8 cellular contexts compared by ENCODE assay signal in genomic region chr1:228101994-228102790, GRCh38. TPM values are rescaled to one million over a fixed set of nuclear protein-coding genes. Genes with fewer than 3 reads are reported as not detected.
A peak's percentile ranks its signal among the peaks of the same experiment; 100 is the strongest.
DNase-seq lines count a peak whose midpoint lies in the region; ATAC-seq, FAIRE-seq and TF ChIP-seq lines count a peak whose summit lies in the region.

No MANE protein-coding gene starts in this region.

- TF ChIP-seq RAD21 in A549 (conservative IDR thresholded peaks at IDR 0.05 in 1 of 2, IDR thresholded peaks at IDR 0.05 in 1 of 2) = no peak

- peaks cover 6% of the 10 kb centered on the region for H3K4me1 Mint-ChIP-seq in activated naive CD8-positive, alpha-beta T cell treated with anti-CD3 and anti-CD28 coated beads for 36 hours

- no peaks in the 10 kb centered on the region for H3K9me3 Mint-ChIP-seq in activated naive CD8-positive, alpha-beta T cell treated with anti-CD3 and anti-CD28 coated beads for 36 hours

- POLR2A ChIA-PET in A549 (lab: Yijun Ruan, JAX) = interaction anchor here (0.8 kb wide), 1 partner anchor 20 kb away, joined by 3 read pairs; the partner anchor contains the start of gene ARF1
- POLR2A ChIA-PET in RWPE1 (lab: Yijun Ruan, JAX; ENCODE audit: low non-redundant PET) = no interaction called here

- H3K4me2 ChIP-seq in A549 = peak overlapping the region; percentile 84

- peaks cover 10% of the 10 kb centered on the region; the same call in 2 of the 3 replicates for H3K4me1 ChIP-seq in A549

- FAIRE-seq in A549 (lab: Jason Lieb, UNC) = no peak

- 5% methylated on average over 11 of the region's 73 CpGs for WGBS in A549 (ENCODE audit: missing lambda C conversion rate)

- H3K27me3 Mint-ChIP-seq in activated naive CD8-positive, alpha-beta T cell treated with anti-CD3 and anti-CD28 coated beads for 36 hours = no peaks in the 10 kb centered on the region

- H3K27ac Mint-ChIP-seq in activated naive CD8-positive, alpha-beta T cell treated with anti-CD3 and anti-CD28 coated beads for 36 hours = peak overlapping the region; percentile 62

- no peaks in the 10 kb centered on the region for H3K9me3 ChIP-seq in A549

- TF ChIP-seq CTCF in A549 (IDR thresholded peaks at IDR 0.05) (peak; percentile 8; the same call in 1 of the 3 replicates), GM13977 (IDR thresholded peaks at IDR 0.05; ENCODE audit: extremely low read depth, insufficient read depth, missing control alignments) (peak; percentile 55), RWPE1 (conservative IDR thresholded peaks at IDR 0.05; ENCODE audit: low read depth) (no peak; the same call in 1 of the 2 replicates)

- peak overlapping the region; percentile 93 for H3K4me3 ChIP-seq in A549
- H3K4me3 ChIP-seq in iPS-11a (ENCODE audit: low read depth, low read length) = peak overlapping the region; percentile 77
- peak overlapping the region; percentile 80 to 99 (median 88) for H3K4me3 ChIP-seq in skin epidermis

- in situ Hi-C loops in GM13977 (cut with MboI; ENCODE audit: low pct_unique_long_range_greater_than_20kb, low sequenced_read_pairs, unreplicated experiment) = no loop called here

- no peak for TF ChIP-seq POLR2A in A549 (IDR thresholded peaks at IDR 0.05; ENCODE audit: low read length)

- TF ChIP-seq EP300 in A549 (IDR thresholded peaks at IDR 0.05) = no peak

- DNase-seq in A549 (ENCODE audit: low read depth in 1 of 2, low spot score in 1 of 2) = peak; percentile 55 to 76
- DNase-seq in GM13977 (ENCODE audit: low spot score) = peak; percentile 82
- no peak for DNase-seq in RWPE1 (ENCODE audit: low spot score)
- peak; percentile 69 for DNase-seq in activated naive CD8-positive, alpha-beta T cell treated with anti-CD3 and anti-CD28 coated beads for 36 hours
- no peak for DNase-seq in MV-4-11 (lab: John Stamatoyannopoulos, UW)

- H3K36me3 Mint-ChIP-seq in activated naive CD8-positive, alpha-beta T cell treated with anti-CD3 and anti-CD28 coated beads for 36 hours = peaks cover 27% of the 10 kb centered on the region

- peak overlapping the region; percentile 92 for H3K4me3 Mint-ChIP-seq in activated naive CD8-positive, alpha-beta T cell treated with anti-CD3 and anti-CD28 coated beads for 36 hours

- peak; percentile 44 to 69 for ATAC-seq in A549
- peak; percentile 18 for ATAC-seq in HG03103 (IDR thresholded peaks at IDR 0.05; ENCODE audit: low read depth, unreplicated experiment)

- CTCF ChIA-PET in A549 (lab: Yijun Ruan, JAX) = interaction anchor here (0.9 to 1.2 kb wide), 4 partner anchors 10 to 103 kb away, joined by 3 to 6 read pairs (median 4); no protein-coding TSS in a partner anchor
- CTCF ChIA-PET in RWPE1 (lab: Yijun Ruan, JAX) = interaction anchor here (0.6 to 1.4 kb wide), 3 partner anchors 11 to 103 kb away, joined by 3 to 9 read pairs (median 6); no protein-coding TSS in a partner anchor

- H3K27ac ChIP-seq in A549 (peak overlapping the region; percentile 85 to 91), RWPE1 (peak overlapping the region; percentile 84), skin epidermis (peak overlapping the region; percentile 45 to 95 (median 87))

TF ChIP-seq in A549, 52 proteins besides CTCF, POLR2A, EP300 and RAD21:
- TF ChIP-seq ZNF302 (CRISPR knock-in tag; IDR thresholded peaks at IDR 0.05) = no peak
- no peak for TF ChIP-seq JUN (IDR thresholded peaks at IDR 0.05)
- no peak for TF ChIP-seq HDAC2 (IDR thresholded peaks at IDR 0.05)
- 0 out of 2 replicates have a peak, but pooled peaks have one; percentile 4 for TF ChIP-seq MAX (IDR thresholded peaks at IDR 0.05)
- no peak for TF ChIP-seq KDM1A (IDR thresholded peaks at IDR 0.05; ENCODE audit: low read depth)
- TF ChIP-seq ZC3H11A (IDR thresholded peaks at IDR 0.05) = no peak
- TF ChIP-seq NFE2L2 (conservative IDR thresholded peaks at IDR 0.05; ENCODE audit: low read length) = no peak
- TF ChIP-seq RCOR1 (IDR thresholded peaks at IDR 0.05; ENCODE audit: low read depth, low read length) = no peak
- TF ChIP-seq EHMT2 (IDR thresholded peaks at IDR 0.05; ENCODE audit: low read depth) = no peak
TF ChIP-seq in A549: peak in this region for 1.

RNA-seq across cellular contexts. Expression of gene C1orf35, which starts 0.9 kb away (rescaled TPM):
- polyA plus RNA-seq in A549 (2011; rRNA removed) = 8.2 and 9.8 TPM in 2 replicates
- polyA plus RNA-seq in A549 (2012; cell fraction: cytosol; rRNA removed) = 43.1 and 47.3 TPM in 2 replicates
- polyA plus RNA-seq in A549 (2012; cell fraction: nucleus; rRNA removed) = 85.5 and 97.7 TPM in 2 replicates
- 27.3 to 29.0 TPM (median 28.9 TPM) in 3 replicates for polyA plus RNA-seq in A549 (2017; fragmentation: RNase III; extraction: RNeasy Plus Mini Kit Qiagen cat#74134 plus additional on column Dnase treatment)
- 0.99 and 1.6 TPM in 2 replicates for polyA minus RNA-seq in A549 (2011; rRNA and poly(A)+ RNA removed)
- 10 to 100 TPM; 24.4 to 26.1 TPM for total RNA-seq in activated naive CD8-positive, alpha-beta T cell treated with anti-CD3 and anti-CD28 coated beads for 36 hours

RNA-seq across cellular contexts. Expression of gene MRPL55, which starts 6.9 kb away (rescaled TPM):
- polyA plus RNA-seq in A549 (2011; rRNA removed) = 54.2 and 59.7 TPM in 2 replicates
- 174 and 197 TPM in 2 replicates for polyA plus RNA-seq in A549 (2012; cell fraction: cytosol; rRNA removed)
- 155 and 261 TPM in 2 replicates for polyA plus RNA-seq in A549 (2012; cell fraction: nucleus; rRNA removed)
- polyA plus RNA-seq in A549 (2017; fragmentation: RNase III; extraction: RNeasy Plus Mini Kit Qiagen cat#74134 plus additional on column Dnase treatment) = 74.2 to 80.0 TPM (median 75.6 TPM) in 3 replicates
- 26.8 and 28.5 TPM in 2 replicates for polyA minus RNA-seq in A549 (2011; rRNA and poly(A)+ RNA removed)
- total RNA-seq in activated naive CD8-positive, alpha-beta T cell treated with anti-CD3 and anti-CD28 coated beads for 36 hours = 10 to 100 TPM; 75.0 to 82.4 TPM

RNA-seq across cellular contexts. Expression of gene ARF1, which starts 19.7 kb away (rescaled TPM):
- polyA plus RNA-seq in A549 (2011; rRNA removed) = 333 and 376 TPM in 2 replicates
- 669 and 696 TPM in 2 replicates for polyA plus RNA-seq in A549 (2012; cell fraction: cytosol; rRNA removed)
- polyA plus RNA-seq in A549 (2012; cell fraction: nucleus; rRNA removed) = 541 and 746 TPM in 2 replicates
- 297 to 313 TPM (median 308 TPM) in 3 replicates for polyA plus RNA-seq in A549 (2017; fragmentation: RNase III; extraction: RNeasy Plus Mini Kit Qiagen cat#74134 plus additional on column Dnase treatment)
- 582 and 626 TPM in 2 replicates for polyA minus RNA-seq in A549 (2011; rRNA and poly(A)+ RNA removed)
- 100 to 1,000 TPM; 342 to 350 TPM for total RNA-seq in activated naive CD8-positive, alpha-beta T cell treated with anti-CD3 and anti-CD28 coated beads for 36 hours

RNA-seq across cellular contexts. Expression of gene GUK1, which starts 37.9 kb away (rescaled TPM):
- polyA plus RNA-seq in A549 (2011; rRNA removed) (65.2 and 88.9 TPM in 2 replicates), A549 (2017; fragmentation: RNase III; extraction: RNeasy Plus Mini Kit Qiagen cat#74134 plus additional on column Dnase treatment) (106 to 109 TPM (median 107 TPM) in 3 replicates)
- polyA plus RNA-seq in A549 (2012; cell fraction: cytosol; rRNA removed) = 267 and 296 TPM in 2 replicates
- polyA plus RNA-seq in A549 (2012; cell fraction: nucleus; rRNA removed) = 225 and 294 TPM in 2 replicates
- polyA minus RNA-seq in A549 (2011; rRNA and poly(A)+ RNA removed) = 32.6 and 39.4 TPM in 2 replicates
- 100 to 1,000 TPM; 294 to 304 TPM for total RNA-seq in activated naive CD8-positive, alpha-beta T cell treated with anti-CD3 and anti-CD28 coated beads for 36 hours

RNA-seq across cellular contexts. Expression of gene GJC2, which starts 47.5 kb away (rescaled TPM):
- polyA plus RNA-seq in A549 (2011; rRNA removed) (0.09 and 0.12 TPM in 2 replicates), A549 (2017; fragmentation: RNase III; extraction: RNeasy Plus Mini Kit Qiagen cat#74134 plus additional on column Dnase treatment) (0.37 to 0.48 TPM (median 0.40 TPM) in 3 replicates)
- 0.30 and 0.36 TPM in 2 replicates for polyA plus RNA-seq in A549 (2012; cell fraction: cytosol; rRNA removed)
- 0.32 and 1.1 TPM in 2 replicates for polyA plus RNA-seq in A549 (2012; cell fraction: nucleus; rRNA removed)
- 0.12 and 0.34 TPM in 2 replicates for polyA minus RNA-seq in A549 (2011; rRNA and poly(A)+ RNA removed)
- 1 to 10 TPM; 1.1 to 1.2 TPM for total RNA-seq in activated naive CD8-positive, alpha-beta T cell treated with anti-CD3 and anti-CD28 coated beads for 36 hours

Comparison
In these comparisons a context has a peak if more than half of its experiments do, and no peak if none do; other contexts are left out.
1. DNase-seq: peak in A549 (2 of 2), GM13977 (single experiment) and activated naive CD8-positive, alpha-beta T cell treated with anti-CD3 and anti-CD28 coated beads for 36 hours (single experiment); none in RWPE1 (single experiment) and MV-4-11 (single experiment).
2. Peak in every context shown above with its lines, with median percentiles within 50 percentile points of each other: H3K27ac ChIP-seq and H3K4me3 ChIP-seq.